Comparison of ENCODE assay signal across 8 cellular contexts in genomic region chr21:15065381-15066230, GRCh38. TPM values are rescaled to one million over a fixed set of nuclear protein-coding genes. Genes with fewer than 3 reads are reported as not detected.
DNase-seq lines count a peak whose midpoint lies in the region; ATAC-seq and TF ChIP-seq lines count a peak whose summit lies in the region.

No MANE protein-coding gene starts in this region.

- peak; percentile 43 for DNase-seq in GM10248 (ENCODE audit: extremely low spot score)
- DNase-seq in SKM-1 treated with dmso at 0.1 percent for 144 hours (lab: John Stamatoyannopoulos, UW; ENCODE audit: unreplicated experiment) = peak; percentile 72
- DNase-seq in activated naive CD8-positive, alpha-beta T cell treated with anti-CD3 and anti-CD28 coated beads for 36 hours = peak; percentile 77
- DNase-seq in head of caudate nucleus = peak; percentile 67 to 93 (median 84)
- DNase-seq in omental fat pad (ENCODE audit: low spot score) = peak; percentile 71
- peak; percentile 86 for DNase-seq in superior temporal gyrus (ENCODE audit: extremely low spot score)

- no peaks in the 10 kb centered on the region for H3K9me3 Mint-ChIP-seq in activated naive CD8-positive, alpha-beta T cell treated with anti-CD3 and anti-CD28 coated beads for 36 hours

- peak overlapping the region; percentile 97 for H3K4me3 Mint-ChIP-seq in activated naive CD8-positive, alpha-beta T cell treated with anti-CD3 and anti-CD28 coated beads for 36 hours

- peak; percentile 23 for ATAC-seq in HG03520 (IDR thresholded peaks at IDR 0.05; ENCODE audit: unreplicated experiment)
- peak; percentile 58 for ATAC-seq in omental fat pad (ENCODE audit: low FRiP score)
- ATAC-seq in HG02870 (IDR thresholded peaks at IDR 0.05; ENCODE audit: unreplicated experiment) = no peak

- peaks cover 8% of the 10 kb centered on the region for H3K36me3 Mint-ChIP-seq in activated naive CD8-positive, alpha-beta T cell treated with anti-CD3 and anti-CD28 coated beads for 36 hours

- no peaks in the 10 kb centered on the region for H3K27me3 Mint-ChIP-seq in activated naive CD8-positive, alpha-beta T cell treated with anti-CD3 and anti-CD28 coated beads for 36 hours

- CTCF ChIA-PET in GM10248 (lab: Yijun Ruan, JAX) = interaction anchor here (0.7 to 2.1 kb wide), 7 partner anchors 9 to 686 kb away, joined by 3 to 7 read pairs (median 4); no protein-coding TSS in a partner anchor

- no peak for TF ChIP-seq CTCF in GM10248 (IDR thresholded peaks at IDR 0.05; ENCODE audit: control extremely low read depth, extremely low read depth, low read depth, missing control alignments)
- no peak for TF ChIP-seq CTCF in omental fat pad (IDR thresholded peaks at IDR 0.05)

- peaks cover 32% of the 10 kb centered on the region for H3K4me1 Mint-ChIP-seq in activated naive CD8-positive, alpha-beta T cell treated with anti-CD3 and anti-CD28 coated beads for 36 hours

- intact Hi-C loops in head of caudate nucleus (cut with DNase I) = loop anchor here (10.0 kb wide), 2 partner anchors 201 to 669 kb away; no protein-coding TSS in a partner anchor

- POLR2A ChIA-PET in GM10248 (lab: Yijun Ruan, JAX) = no interaction called here

- peak overlapping the region; percentile 99 for H3K27ac Mint-ChIP-seq in activated naive CD8-positive, alpha-beta T cell treated with anti-CD3 and anti-CD28 coated beads for 36 hours

RNA-seq across cellular contexts. Expression of gene NRIP1, which starts 0.8 kb away (rescaled TPM):
- 10 to 100 TPM; 26.0 to 28.3 TPM for total RNA-seq in activated naive CD8-positive, alpha-beta T cell treated with anti-CD3 and anti-CD28 coated beads for 36 hours
- total RNA-seq in omental fat pad = 10 to 100 TPM; 37.2 to 86.3 (median 60.7) TPM
